1 cellular context compared by ENCODE assay signal in the genomic region with DNA sequence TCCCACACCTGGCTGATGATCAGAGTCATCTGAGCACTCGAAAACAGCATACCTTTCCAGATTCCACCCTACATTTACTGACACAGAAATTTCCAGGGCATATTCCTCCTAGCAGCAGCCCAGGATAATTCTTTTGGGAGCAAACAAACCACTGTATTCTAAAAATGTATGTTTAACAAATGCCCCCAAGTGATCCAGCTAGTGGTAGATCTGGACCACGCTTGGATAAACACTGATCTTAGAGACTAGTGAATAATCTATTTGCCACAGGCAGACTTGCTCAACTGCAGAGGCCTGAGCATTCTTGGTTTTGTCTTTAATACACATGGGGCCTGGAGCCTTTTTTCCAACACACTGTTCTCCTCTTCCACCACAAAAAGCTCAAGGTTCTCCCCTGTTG.
TF ChIP-seq lines count a peak whose summit lies in the region.

No MANE protein-coding gene starts in this region.

TF ChIP-seq in GM23338, 12 proteins besides CTCF, POLR2A, EP300 and RAD21 (continued from another document):
- TF ChIP-seq, protein P1, sequence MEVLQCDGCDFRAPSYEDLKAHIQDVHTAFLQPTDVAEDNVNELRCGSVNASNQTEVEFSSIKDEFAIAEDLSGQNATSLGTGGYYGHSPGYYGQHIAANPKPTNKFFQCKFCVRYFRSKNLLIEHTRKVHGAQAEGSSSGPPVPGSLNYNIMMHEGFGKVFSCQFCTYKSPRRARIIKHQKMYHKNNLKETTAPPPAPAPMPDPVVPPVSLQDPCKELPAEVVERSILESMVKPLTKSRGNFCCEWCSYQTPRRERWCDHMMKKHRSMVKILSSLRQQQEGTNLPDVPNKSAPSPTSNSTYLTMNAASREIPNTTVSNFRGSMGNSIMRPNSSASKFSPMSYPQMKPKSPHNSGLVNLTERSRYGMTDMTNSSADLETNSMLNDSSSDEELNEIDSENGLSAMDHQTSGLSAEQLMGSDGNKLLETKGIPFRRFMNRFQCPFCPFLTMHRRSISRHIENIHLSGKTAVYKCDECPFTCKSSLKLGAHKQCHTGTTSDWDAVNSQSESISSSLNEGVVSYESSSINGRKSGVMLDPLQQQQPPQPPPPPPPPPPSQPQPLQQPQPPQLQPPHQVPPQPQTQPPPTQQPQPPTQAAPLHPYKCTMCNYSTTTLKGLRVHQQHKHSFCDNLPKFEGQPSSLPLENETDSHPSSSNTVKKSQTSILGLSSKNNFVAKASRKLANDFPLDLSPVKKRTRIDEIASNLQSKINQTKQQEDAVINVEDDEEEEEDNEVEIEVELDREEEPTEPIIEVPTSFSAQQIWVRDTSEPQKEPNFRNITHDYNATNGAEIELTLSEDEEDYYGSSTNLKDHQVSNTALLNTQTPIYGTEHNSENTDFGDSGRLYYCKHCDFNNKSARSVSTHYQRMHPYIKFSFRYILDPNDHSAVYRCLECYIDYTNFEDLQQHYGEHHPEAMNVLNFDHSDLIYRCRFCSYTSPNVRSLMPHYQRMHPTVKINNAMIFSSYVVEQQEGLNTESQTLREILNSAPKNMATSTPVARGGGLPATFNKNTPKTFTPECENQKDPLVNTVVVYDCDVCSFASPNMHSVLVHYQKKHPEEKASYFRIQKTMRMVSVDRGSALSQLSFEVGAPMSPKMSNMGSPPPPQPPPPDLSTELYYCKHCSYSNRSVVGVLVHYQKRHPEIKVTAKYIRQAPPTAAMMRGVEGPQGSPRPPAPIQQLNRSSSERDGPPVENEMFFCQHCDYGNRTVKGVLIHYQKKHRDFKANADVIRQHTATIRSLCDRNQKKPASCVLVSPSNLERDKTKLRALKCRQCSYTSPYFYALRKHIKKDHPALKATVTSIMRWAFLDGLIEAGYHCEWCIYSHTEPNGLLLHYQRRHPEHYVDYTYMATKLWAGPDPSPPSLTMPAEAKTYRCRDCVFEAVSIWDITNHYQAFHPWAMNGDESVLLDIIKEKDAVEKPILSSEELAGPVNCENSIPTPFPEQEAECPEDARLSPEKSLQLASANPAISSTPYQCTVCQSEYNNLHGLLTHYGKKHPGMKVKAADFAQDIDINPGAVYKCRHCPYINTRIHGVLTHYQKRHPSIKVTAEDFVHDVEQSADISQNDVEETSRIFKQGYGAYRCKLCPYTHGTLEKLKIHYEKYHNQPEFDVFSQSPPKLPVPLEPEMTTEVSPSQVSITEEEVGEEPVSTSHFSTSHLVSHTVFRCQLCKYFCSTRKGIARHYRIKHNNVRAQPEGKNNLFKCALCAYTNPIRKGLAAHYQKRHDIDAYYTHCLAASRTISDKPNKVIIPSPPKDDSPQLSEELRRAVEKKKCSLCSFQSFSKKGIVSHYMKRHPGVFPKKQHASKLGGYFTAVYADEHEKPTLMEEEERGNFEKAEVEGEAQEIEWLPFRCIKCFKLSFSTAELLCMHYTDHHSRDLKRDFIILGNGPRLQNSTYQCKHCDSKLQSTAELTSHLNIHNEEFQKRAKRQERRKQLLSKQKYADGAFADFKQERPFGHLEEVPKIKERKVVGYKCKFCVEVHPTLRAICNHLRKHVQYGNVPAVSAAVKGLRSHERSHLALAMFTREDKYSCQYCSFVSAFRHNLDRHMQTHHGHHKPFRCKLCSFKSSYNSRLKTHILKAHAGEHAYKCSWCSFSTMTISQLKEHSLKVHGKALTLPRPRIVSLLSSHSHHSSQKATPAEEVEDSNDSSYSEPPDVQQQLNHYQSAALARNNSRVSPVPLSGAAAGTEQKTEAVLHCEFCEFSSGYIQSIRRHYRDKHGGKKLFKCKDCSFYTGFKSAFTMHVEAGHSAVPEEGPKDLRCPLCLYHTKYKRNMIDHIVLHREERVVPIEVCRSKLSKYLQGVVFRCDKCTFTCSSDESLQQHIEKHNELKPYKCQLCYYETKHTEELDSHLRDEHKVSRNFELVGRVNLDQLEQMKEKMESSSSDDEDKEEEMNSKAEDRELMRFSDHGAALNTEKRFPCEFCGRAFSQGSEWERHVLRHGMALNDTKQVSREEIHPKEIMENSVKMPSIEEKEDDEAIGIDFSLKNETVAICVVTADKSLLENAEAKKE (CRISPR knock-in tag; IDR thresholded peaks at IDR 0.05) = no peak
- TF ChIP-seq ZNF114 (CRISPR knock-in tag; IDR thresholded peaks at IDR 0.05) (no peak), REST (IDR thresholded peaks at IDR 0.05; ENCODE audit: unreplicated experiment) (no peak), EZH2 (IDR thresholded peaks at IDR 0.05; ENCODE audit: low read depth, unreplicated experiment) (no peak), ZNF331 (CRISPR knock-in tag; IDR thresholded peaks at IDR 0.05; ENCODE audit: low read depth) (no peak), NANOG (IDR thresholded peaks at IDR 0.05; ENCODE audit: borderline replicate concordance) (no peak), POLR2AphosphoS5 (IDR thresholded peaks at IDR 0.05; ENCODE audit: low read depth) (no peak), JUNB (IDR thresholded peaks at IDR 0.05; ENCODE audit: unreplicated experiment) (no peak)
